35 cellular contexts compared by ENCODE assay signal in the genomic region with DNA sequence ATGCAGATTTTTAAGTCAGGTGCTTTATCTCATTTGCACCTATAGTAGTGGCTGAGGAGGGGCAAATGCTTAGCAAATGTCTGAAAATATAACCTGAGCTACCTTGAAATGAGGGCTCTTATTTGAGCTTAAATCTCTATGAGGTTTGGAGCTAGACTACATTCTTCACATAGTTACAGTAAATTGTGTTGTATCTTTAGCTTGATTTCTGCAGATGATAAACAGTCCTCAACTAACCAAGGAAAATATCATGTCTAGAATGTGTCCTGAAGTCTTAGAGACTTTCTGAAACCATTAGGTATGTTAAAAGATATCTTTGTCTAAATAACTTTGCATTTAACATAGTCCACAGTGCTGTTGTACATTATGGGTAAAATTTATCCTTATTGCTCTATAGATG.
"Had no signal": no experiment of that assay in that cellular context is flagged by ENCODE, and none has a peak within 500 bp of the region (broad histone marks: within the 10 kb centered on the region; RNA-seq: fewer than 3 reads in every experiment).

No MANE protein-coding gene starts in this region.

- H3K4me1 ChIP-seq: adrenal gland, body of pancreas, foreskin keratinocyte, heart left ventricle had no signal

- H3K36me3 ChIP-seq: adrenal gland, gastrocnemius medialis had no signal

- H3K27me3 Mint-ChIP-seq: activated CD4-positive, alpha-beta memory T cell treated with anti-CD3 and anti-CD28 coated beads for 36 hours; activated CD4-positive, alpha-beta T cell treated with anti-CD3 and anti-CD28 coated beads for 36 hours; activated CD4-positive, alpha-beta T cell treated with anti-CD3 and anti-CD28 coated beads, Interleukin-2, amount 10 ng/mL, durations not matched to agents 24 days and 14 days; activated CD8-positive, alpha-beta memory T cell treated with anti-CD3 and anti-CD28 coated beads, Interleukin-2, amount 10 ng/mL, durations not matched to agents 7 days and 5 days; activated naive CD4-positive, alpha-beta T cell treated with anti-CD3 and anti-CD28 coated beads, Interleukin-2, amount 50 U/mL, for 24 hours; activated naive CD8-positive, alpha-beta T cell treated with anti-CD3 and anti-CD28 coated beads for 36 hours; activated naive CD8-positive, alpha-beta T cell treated with anti-CD3 and anti-CD28 coated beads, Interleukin-2, amount 50 U/mL, for 24 hours; effector memory CD8-positive, alpha-beta T cell; T-helper 17 cell had no signal

- H3K9me3 ChIP-seq: adrenal gland, body of pancreas, esophagus muscularis mucosa, gastrocnemius medialis, heart left ventricle had no signal

- H3K27ac ChIP-seq: adrenal gland, body of pancreas, esophagus muscularis mucosa, foreskin keratinocyte, gastrocnemius medialis, heart left ventricle had no signal

- H3K27ac Mint-ChIP-seq: activated CD4-positive, alpha-beta memory T cell treated with anti-CD3 and anti-CD28 coated beads for 36 hours; activated CD4-positive, alpha-beta T cell treated with anti-CD3 and anti-CD28 coated beads for 36 hours; activated CD4-positive, alpha-beta T cell treated with anti-CD3 and anti-CD28 coated beads, Interleukin-2, amount 10 ng/mL, durations not matched to agents 24 days and 14 days; activated CD8-positive, alpha-beta memory T cell treated with anti-CD3 and anti-CD28 coated beads, Interleukin-2, amount 10 ng/mL, durations not matched to agents 7 days and 5 days; activated CD8-positive, alpha-beta T cell treated with anti-CD3 and anti-CD28 coated beads, Interleukin-2, amount 10 ng/mL, durations not matched to agents 7 days and 5 days; activated naive CD4-positive, alpha-beta T cell treated with anti-CD3 and anti-CD28 coated beads for 36 hours; activated naive CD4-positive, alpha-beta T cell treated with anti-CD3 and anti-CD28 coated beads, Interleukin-2, amount 50 U/mL, for 24 hours; activated naive CD8-positive, alpha-beta T cell treated with anti-CD3 and anti-CD28 coated beads for 36 hours; activated naive CD8-positive, alpha-beta T cell treated with anti-CD3 and anti-CD28 coated beads, Interleukin-2, amount 50 U/mL, for 24 hours; activated T-helper 1 cell treated with anti-CD3 and anti-CD28 coated beads, Interleukin-12 subunit alpha, Interleukin-12 subunit beta, Interleukin-2, Interleukin-4 antibody, amounts not matched to agents 30 ng/mL and 10 ng/mL and 1 ng/mL, durations not matched to agents 14 hours and 24 hours and 36 hours; activated T-helper 2 cell treated with anti-CD3 and anti-CD28 coated beads, Interferon-gamma antibody, Interleukin-2, Interleukin-4, amounts not matched to agents 10 μg/mL and 5 μg/mL and 100 μg/mL, durations not matched to agents 14 hours and 24 hours and 36 hours; effector memory CD8-positive, alpha-beta T cell; T-helper 17 cell; T-helper 2 cell treated with Interferon-gamma antibody and Interleukin-4, amounts not matched to agents 5 μg/mL and 100 μg/mL, for 36 hours had no signal

- H3K4me3 Mint-ChIP-seq: activated CD4-positive, alpha-beta memory T cell treated with anti-CD3 and anti-CD28 coated beads for 36 hours; activated CD4-positive, alpha-beta T cell treated with anti-CD3 and anti-CD28 coated beads for 36 hours; activated CD4-positive, alpha-beta T cell treated with anti-CD3 and anti-CD28 coated beads, Interleukin-2, amount 10 ng/mL, durations not matched to agents 24 days and 14 days; activated CD8-positive, alpha-beta memory T cell treated with anti-CD3 and anti-CD28 coated beads, Interleukin-2, amount 10 ng/mL, durations not matched to agents 7 days and 5 days; activated CD8-positive, alpha-beta T cell treated with anti-CD3 and anti-CD28 coated beads, Interleukin-2, amount 10 ng/mL, durations not matched to agents 7 days and 5 days; activated naive CD4-positive, alpha-beta T cell treated with anti-CD3 and anti-CD28 coated beads for 36 hours; activated naive CD4-positive, alpha-beta T cell treated with anti-CD3 and anti-CD28 coated beads, Interleukin-2, amount 50 U/mL, for 24 hours; activated naive CD8-positive, alpha-beta T cell treated with anti-CD3 and anti-CD28 coated beads for 36 hours; activated naive CD8-positive, alpha-beta T cell treated with anti-CD3 and anti-CD28 coated beads, Interleukin-2, amount 50 U/mL, for 24 hours; activated T-helper 1 cell treated with anti-CD3 and anti-CD28 coated beads, Interleukin-12 subunit alpha, Interleukin-12 subunit beta, Interleukin-2, Interleukin-4 antibody, amounts not matched to agents 30 ng/mL and 10 ng/mL and 1 ng/mL, durations not matched to agents 14 hours and 24 hours and 36 hours; effector memory CD8-positive, alpha-beta T cell; T-helper 17 cell; T-helper 2 cell treated with Interferon-gamma antibody and Interleukin-4, amounts not matched to agents 5 μg/mL and 100 μg/mL, for 36 hours had no signal

- H3K36me3 Mint-ChIP-seq: activated CD4-positive, alpha-beta memory T cell treated with anti-CD3 and anti-CD28 coated beads for 36 hours; activated CD8-positive, alpha-beta memory T cell treated with anti-CD3 and anti-CD28 coated beads, Interleukin-2, amount 10 ng/mL, durations not matched to agents 7 days and 5 days; activated naive CD8-positive, alpha-beta T cell treated with anti-CD3 and anti-CD28 coated beads for 36 hours had no signal

- H3K4me1 Mint-ChIP-seq: activated CD4-positive, alpha-beta T cell treated with anti-CD3 and anti-CD28 coated beads for 36 hours; activated CD4-positive, alpha-beta T cell treated with anti-CD3 and anti-CD28 coated beads, Interleukin-2, amount 10 ng/mL, durations not matched to agents 24 days and 14 days; activated naive CD8-positive, alpha-beta T cell treated with anti-CD3 and anti-CD28 coated beads for 36 hours; activated naive CD8-positive, alpha-beta T cell treated with anti-CD3 and anti-CD28 coated beads, Interleukin-2, amount 50 U/mL, for 24 hours; T-helper 17 cell had no signal

- DNase-seq: activated CD4-positive, alpha-beta memory T cell treated with anti-CD3 and anti-CD28 coated beads for 36 hours; activated CD4-positive, alpha-beta T cell treated with anti-CD3 and anti-CD28 coated beads for 36 hours; activated CD4-positive, alpha-beta T cell treated with anti-CD3 and anti-CD28 coated beads, Interleukin-2, amount 10 ng/mL, durations not matched to agents 24 days and 14 days; activated CD4-positive, CD25-positive, alpha-beta regulatory T cell; activated CD4-positive, CD25-positive, alpha-beta regulatory T cell treated with anti-CD3 and anti-CD28 coated beads, Interleukin-2, amount 50 U/mL, for 72 hours; activated CD8-positive, alpha-beta memory T cell treated with anti-CD3 and anti-CD28 coated beads, Interleukin-2, amount 10 ng/mL, durations not matched to agents 7 days and 5 days; activated CD8-positive, alpha-beta memory T cell treated with anti-CD3 and anti-CD28 coated beads, Interleukin-2, amount 50 U/mL, for 4 hours; activated CD8-positive, alpha-beta T cell treated with anti-CD3 and anti-CD28 coated beads, Interleukin-2, amount 10 ng/mL, durations not matched to agents 7 days and 5 days; activated effector memory CD4-positive, alpha-beta T cell treated with anti-CD3 and anti-CD28 coated beads, Interleukin-2, amount 50 U/mL, for 16 hours; activated naive CD4-positive, alpha-beta T cell treated with anti-CD3 and anti-CD28 coated beads for 36 hours; activated naive CD8-positive, alpha-beta T cell treated with anti-CD3 and anti-CD28 coated beads for 36 hours; activated naive CD8-positive, alpha-beta T cell treated with anti-CD3 and anti-CD28 coated beads, Interleukin-2, amount 50 U/mL, for 24 hours; activated T-cell treated with anti-CD3 and anti-CD28 coated beads, Interleukin-2, amount 50 U/mL, for 1 hour; activated T-cell treated with anti-CD3 and anti-CD28 coated beads, Interleukin-2, amount 50 U/mL, for 48 hours; adrenal gland; amygdala; aorta; body of pancreas; caudate nucleus; cortex of kidney; dermis blood vessel endothelial cell; effector CD4-positive, alpha-beta T cell; effector memory CD8-positive, alpha-beta T cell; erythroblast; foreskin keratinocyte; gastrocnemius medialis; glutamatergic neuron; heart left ventricle; T-helper 17 cell; T1000 had no signal

- ATAC-seq: activated CD4-positive, alpha-beta T cell treated with anti-CD3 and anti-CD28 coated beads for 36 hours; activated CD8-positive, alpha-beta memory T cell treated with anti-CD3 and anti-CD28 coated beads, Interleukin-2, amount 10 ng/mL, durations not matched to agents 7 days and 5 days; activated CD8-positive, alpha-beta T cell treated with anti-CD3 and anti-CD28 coated beads, Interleukin-2, amount 10 ng/mL, durations not matched to agents 7 days and 5 days; activated naive CD8-positive, alpha-beta T cell treated with anti-CD3 and anti-CD28 coated beads, Interleukin-2, amount 50 U/mL, for 24 hours; body of pancreas; effector memory CD8-positive, alpha-beta T cell; foreskin keratinocyte; gastrocnemius medialis; heart left ventricle; T-helper 17 cell had no signal

- H3K27me3 ChIP-seq: adrenal gland, body of pancreas, esophagus muscularis mucosa, foreskin keratinocyte, gastrocnemius medialis, heart left ventricle had no signal

- H3K9me3 Mint-ChIP-seq: activated CD4-positive, alpha-beta memory T cell treated with anti-CD3 and anti-CD28 coated beads for 36 hours; activated CD4-positive, alpha-beta T cell treated with anti-CD3 and anti-CD28 coated beads, Interleukin-2, amount 10 ng/mL, durations not matched to agents 24 days and 14 days; activated naive CD4-positive, alpha-beta T cell treated with anti-CD3 and anti-CD28 coated beads for 36 hours; activated naive CD4-positive, alpha-beta T cell treated with anti-CD3 and anti-CD28 coated beads, Interleukin-2, amount 50 U/mL, for 24 hours; activated naive CD8-positive, alpha-beta T cell treated with anti-CD3 and anti-CD28 coated beads for 36 hours; activated naive CD8-positive, alpha-beta T cell treated with anti-CD3 and anti-CD28 coated beads, Interleukin-2, amount 50 U/mL, for 24 hours; activated T-helper 1 cell treated with anti-CD3 and anti-CD28 coated beads, Interleukin-12 subunit alpha, Interleukin-12 subunit beta, Interleukin-2, Interleukin-4 antibody, amounts not matched to agents 30 ng/mL and 10 ng/mL and 1 ng/mL, durations not matched to agents 14 hours and 24 hours and 36 hours; activated T-helper 2 cell treated with anti-CD3 and anti-CD28 coated beads, Interferon-gamma antibody, Interleukin-2, Interleukin-4, amounts not matched to agents 10 μg/mL and 5 μg/mL and 100 μg/mL, durations not matched to agents 14 hours and 24 hours and 36 hours; effector memory CD8-positive, alpha-beta T cell; T-helper 2 cell treated with Interferon-gamma antibody and Interleukin-4, amounts not matched to agents 5 μg/mL and 100 μg/mL, for 36 hours had no signal

- H3K4me3 ChIP-seq: adrenal gland, body of pancreas, esophagus muscularis mucosa, gastrocnemius medialis, heart left ventricle had no signal
